Comparison of ENCODE assay signal across 8 cellular contexts in genomic region chr4:81469774-81470455, GRCh38. TPM values are rescaled to one million over a fixed set of nuclear protein-coding genes. Genes with fewer than 3 reads are reported as not detected.
DNase-seq lines count a peak whose midpoint lies in the region; ATAC-seq and TF ChIP-seq lines count a peak whose summit lies in the region.

No MANE protein-coding gene starts in this region.

- no peaks in the 10 kb centered on the region for H3K9me3 ChIP-seq in endocrine pancreas (ENCODE audit: control insufficient read depth, low read length)
- no peaks in the 10 kb centered on the region for H3K9me3 ChIP-seq in neural cell (ENCODE audit: low read length)

- peak overlapping the region; percentile 94 for H3K9ac ChIP-seq in endocrine pancreas (ENCODE audit: control insufficient read depth, insufficient read depth, low read length)
- peak overlapping the region; percentile 66 for H3K9ac ChIP-seq in neural cell (ENCODE audit: low read length)

- H2AFZ ChIP-seq in neural cell (ENCODE audit: low read depth, low read length), result no peak overlapping the region

- H3K4me3 ChIP-seq in endocrine pancreas (ENCODE audit: control insufficient read depth, insufficient read depth, low read length), result peak overlapping the region; percentile 93
- H3K4me3 ChIP-seq in neural cell (ENCODE audit: low read length), result peak overlapping the region; percentile 98

- H3K9me2 ChIP-seq in neural cell (ENCODE audit: insufficient read depth, low read length), result no peaks in the 10 kb centered on the region

- H4K20me1 ChIP-seq in neural cell (ENCODE audit: insufficient read depth), result no peaks in the 10 kb centered on the region

- no peak for TF ChIP-seq EP300 in neural cell (conservative IDR thresholded peaks at IDR 0.05; ENCODE audit: poor library complexity, severe bottlenecking)

- no peak for ATAC-seq in GM21528 (IDR thresholded peaks at IDR 0.05; ENCODE audit: low FRiP score, unreplicated experiment)

- H3F3A ChIP-seq in neural cell (ENCODE audit: insufficient read depth, low read length, poor library complexity, severe bottlenecking), result peaks cover 2% of the 10 kb centered on the region

- H3K79me2 ChIP-seq in neural cell (replicated peaks; ENCODE audit: insufficient read depth, low read length), result peaks cover 36% of the 10 kb centered on the region

- H3K36me3 ChIP-seq in endocrine pancreas (ENCODE audit: control insufficient read depth, insufficient read depth, low read length) (no peaks in the 10 kb centered on the region), neural cell (ENCODE audit: insufficient read depth, low read length) (no peaks in the 10 kb centered on the region)

- H3K4me1 ChIP-seq in endocrine pancreas (ENCODE audit: control insufficient read depth, insufficient read depth, low read length), result peaks cover 25% of the 10 kb centered on the region

- TF ChIP-seq CTCF in neural cell (IDR thresholded peaks at IDR 0.05; ENCODE audit: poor library complexity, severe bottlenecking), result no peak

- H3K27me3 ChIP-seq in endocrine pancreas (ENCODE audit: control insufficient read depth, insufficient read depth, low read length), result no peaks in the 10 kb centered on the region
- H3K27me3 ChIP-seq in neural cell (ENCODE audit: insufficient read depth, low read depth, low read length), result no peaks in the 10 kb centered on the region

- H3K4me2 ChIP-seq in neural cell (ENCODE audit: low read length), result peak overlapping the region; percentile 90

- peak overlapping the region; percentile 54 for H3K27ac ChIP-seq in neural cell (ENCODE audit: low read length)

- DNase-seq in CD1c-positive myeloid dendritic cell (ENCODE audit: extremely low spot score) (peak; percentile 49), NCI-H82 treated with DMSO at 0.1 percent for 48 hours (lab: John Stamatoyannopoulos, UW; ENCODE audit: unreplicated experiment) (peak; percentile 19), NCI-H128 (lab: John Stamatoyannopoulos, UW; ENCODE audit: unreplicated experiment) (no peak), NCI-H1436 (lab: John Stamatoyannopoulos, UW) (no peak), DMS53 (lab: John Stamatoyannopoulos, UW) (no peak)

- TF ChIP-seq RAD21 in neural cell (conservative IDR thresholded peaks at IDR 0.05), result no peak

TF ChIP-seq in neural cell, 6 proteins besides CTCF, POLR2A, EP300 and RAD21:
- TF ChIP-seq TAF1 (IDR thresholded peaks at IDR 0.05; ENCODE audit: low read depth) (no peak), REST (IDR thresholded peaks at IDR 0.05; ENCODE audit: borderline replicate concordance) (no peak)
TF ChIP-seq in neural cell: peak in this region for 0.

RNA-seq across cellular contexts. Expression of gene RASGEF1B, which starts 1.8 kb away (rescaled TPM):
- 16.7 and 21.5 TPM in 2 replicates for polyA plus RNA-seq in neural cell
- polyA minus RNA-seq in neural cell, result 60.5 and 61.6 TPM in 2 replicates

Comparison
In these comparisons a context has a peak if more than half of its experiments do, and no peak if none do; other contexts are left out.
1. DNase-seq: peak in CD1c-positive myeloid dendritic cell (single experiment) and NCI-H82 treated with DMSO at 0.1 percent for 48 hours (single experiment); none in NCI-H128 (single experiment), NCI-H1436 (single experiment) and DMS53 (single experiment).